In the genomic region with DNA sequence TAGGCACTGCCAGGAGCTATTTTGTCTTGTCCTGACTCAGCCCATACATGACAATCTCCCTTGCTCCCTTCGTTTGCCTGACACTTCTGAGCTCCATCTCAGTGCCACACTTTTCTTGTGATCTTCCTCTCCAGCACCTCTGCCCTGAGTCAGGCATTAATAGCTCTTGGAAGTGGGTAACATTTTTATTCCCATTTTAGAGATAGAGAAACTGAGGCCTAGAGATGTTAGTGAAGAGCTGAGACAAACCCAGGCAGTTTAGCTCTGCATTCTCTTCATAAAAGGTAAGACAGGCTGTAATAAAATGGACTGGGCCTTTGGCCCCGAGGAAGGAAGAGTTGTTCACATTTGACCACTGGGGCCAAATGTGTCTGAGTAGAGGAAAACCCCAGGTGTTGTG, we compare ENCODE assay signal across 27 cellular contexts.
"Had no signal": no experiment of that assay in that cellular context is flagged by ENCODE, and none has a peak within 500 bp of the region (broad histone marks: within the 10 kb centered on the region; RNA-seq: fewer than 3 reads in every experiment).

No MANE protein-coding gene starts in this region.

- H3K9me3 ChIP-seq: suprapubic skin, testis, thoracic aorta, thyroid gland, tibial artery, transverse colon, upper lobe of left lung, upper lobe of right lung, uterus, vagina had no signal

- ATAC-seq: stimulated activated effector memory CD8-positive, alpha-beta T cell treated with anti-CD3 and anti-CD28 coated beads, Interleukin-12 subunit alpha, Interleukin-12 subunit beta, amount 100 ng/mL, for 72 hours; stimulated activated memory B cell treated with anti-CD40 and anti-IgM and Interleukin-4, amounts not matched to agents 10 μg/mL and 1 μg/mL and 100 μg/mL, for 72 hours; stimulated activated naive B cell treated with anti-CD40 and anti-IgM and Interleukin-4, amounts not matched to agents 10 μg/mL and 1 μg/mL and 100 μg/mL, for 72 hours; stimulated activated naive CD8-positive, alpha-beta T cell treated with anti-CD3 and anti-CD28 coated beads, Interleukin-15, amount 100 ng/mL, for 72 hours; stimulated activated naive CD8-positive, alpha-beta T cell treated with anti-CD3 and anti-CD28 coated beads, Interleukin-15, Interleukin-2, amounts not matched to agents 100 U/mL and 50 U/mL, for 24 hours; upper lobe of right lung had no signal

- H3K27ac ChIP-seq: stomach, suprapubic skin, testis, thoracic aorta, thyroid gland, tibial artery, tibial nerve, transverse colon, upper lobe of left lung, upper lobe of right lung, uterus, vagina had no signal

- DNase-seq: stimulated activated CD4-positive, alpha-beta T cell treated with anti-CD3 and anti-CD28 coated beads, Interleukin-2, amount 100 ng/mL, for 48 hours; stimulated activated CD4-positive, alpha-beta T cell treated with anti-CD3 and anti-CD28 coated beads, Interleukin-4, amount 100 ng/mL, for 1 hour; stimulated activated CD4-positive, alpha-beta T cell treated with anti-CD3 and anti-CD28 coated beads, Interleukin-4, amount 100 ng/mL, for 24 hours; stimulated activated CD4-positive, alpha-beta T cell treated with anti-CD3 and anti-CD28 coated beads, Interleukin-4, amount 100 ng/mL, for 4 hours; stimulated activated CD8-positive, alpha-beta memory T cell treated with anti-CD3 and anti-CD28 coated beads, Interleukin-4, amount 100 ng/mL, for 48 hours; stimulated activated naive B cell treated with anti-CD40 and anti-IgM and Interleukin-4, amounts not matched to agents 10 μg/mL and 1 μg/mL and 100 μg/mL, for 72 hours; stimulated activated naive CD4-positive, alpha-beta T cell; stimulated activated naive CD4-positive, alpha-beta T cell treated with Interleukin-2 at 50 U/mL for 16 hours; stimulated activated naive CD8-positive, alpha-beta T cell treated with anti-CD3 and anti-CD28 coated beads, Interleukin-15, amount 100 ng/mL, for 72 hours; stimulated activated naive CD8-positive, alpha-beta T cell treated with anti-CD3 and anti-CD28 coated beads, Interleukin-15, Interleukin-2, amounts not matched to agents 100 U/mL and 50 U/mL, for 24 hours; stomach; substantia nigra; testis; thyroid gland; tibial artery; transverse colon; trophoblast cell; upper lobe of left lung; upper lobe of right lung; uterus had no signal

- H3K4me1 ChIP-seq: stomach, suprapubic skin, testis, thyroid gland, tibial artery, tibial nerve, transverse colon, upper lobe of left lung, upper lobe of right lung, uterus, vagina had no signal

- H3K4me3 ChIP-seq: stomach, suprapubic skin, testis, thoracic aorta, thyroid gland, tibial artery, tibial nerve, transverse colon, upper lobe of left lung, upper lobe of right lung, uterus, vagina had no signal

- H3K36me3 ChIP-seq: stomach, suprapubic skin, thoracic aorta, thyroid gland, tibial artery, tibial nerve, transverse colon, upper lobe of left lung, upper lobe of right lung, uterus, vagina had no signal

- FAIRE-seq: urothelium cell line had no signal

- H3K27me3 ChIP-seq: testis, thyroid gland, tibial artery, tibial nerve, transverse colon, upper lobe of left lung, upper lobe of right lung, uterus, vagina had no signal
